In genomic region chr19:57527136-57527881, GRCh38 we compare ENCODE assay signal across 8 cellular contexts. TPM values are rescaled to one million over a fixed set of nuclear protein-coding genes. Genes with fewer than 3 reads are reported as not detected.
DNase-seq lines count a peak whose midpoint lies in the region; ATAC-seq and TF ChIP-seq lines count a peak whose summit lies in the region.

Gene ZNF549, plus strand, starts transcription at chr19:57527356. Its CDS starts 218 bp downstream, at chr19:57527574.

- TF ChIP-seq CTCF in kidney epithelial cell (IDR thresholded peaks at IDR 0.05; ENCODE audit: insufficient read depth, low read length, poor library complexity, severe bottlenecking): no peak

- H3K36me3 ChIP-seq in ACC112 (ENCODE audit: insufficient read depth, low read length): peaks cover 19% of the 10 kb centered on the region
- no peaks in the 10 kb centered on the region for H3K36me3 ChIP-seq in kidney epithelial cell (ENCODE audit: control insufficient read depth, insufficient read depth, low read length)

- H3K4me3 ChIP-seq in ACC112 (ENCODE audit: low read depth, low read length) (peak within 1 kb of the TSS; percentile 88), kidney epithelial cell (ENCODE audit: low read depth, low read length) (peak within 1 kb of the TSS; percentile 94)

- peaks cover 16% of the 10 kb centered on the region for H3K79me2 ChIP-seq in ACC112 (ENCODE audit: control insufficient read depth, insufficient read depth, low read length, unreplicated experiment)

- H3K27me3 ChIP-seq in ACC112 (ENCODE audit: insufficient read depth, low read length): no peaks in the 10 kb centered on the region
- no peaks in the 10 kb centered on the region for H3K27me3 ChIP-seq in kidney epithelial cell (ENCODE audit: control insufficient read depth, insufficient read depth, low read length)

- peak within 1 kb of the TSS; percentile 74 for H2AFZ ChIP-seq in ACC112 (ENCODE audit: low read length, unreplicated experiment)

- H3K4me1 ChIP-seq in ACC112 (ENCODE audit: control insufficient read depth, insufficient read depth, low read length, unreplicated experiment): peaks cover 6% of the 10 kb centered on the region

- H3K27ac ChIP-seq in ACC112 (ENCODE audit: low read depth, low read length): no peak within 1 kb of the TSS

- ATAC-seq in GM18867 (IDR thresholded peaks at IDR 0.05; ENCODE audit: unreplicated experiment) (peak; percentile 98), HG03097 (IDR thresholded peaks at IDR 0.05; ENCODE audit: low FRiP score, unreplicated experiment) (peak; percentile 95)

- DNase-seq in NCI-H2227 (lab: John Stamatoyannopoulos, UW; ENCODE audit: unreplicated experiment) (peak; percentile 100), cerebellum (ENCODE audit: low spot score) (peak; percentile 96), kidney epithelial cell (ENCODE audit: low read depth) (peak; percentile 79)
- peak; percentile 82 for DNase-seq in activated CD4-positive, CD25-positive, alpha-beta regulatory T cell treated with anti-CD3 and anti-CD28 coated beads, Interleukin-2, amount 50 U/mL, for 72 hours
- DNase-seq in stimulated activated CD4-positive, alpha-beta T cell treated with anti-CD3 and anti-CD28 coated beads, Interleukin-15, amount 100 ng/mL, for 1 hour (ENCODE audit: low read depth in 1 of 2, low spot score in 1 of 2): peak; percentile 72 to 78

RNA-seq across cellular contexts. Expression of gene ZNF549, which starts in this region (rescaled TPM):
- total RNA-seq in cerebellum: 22.6 TPM
- total RNA-seq in kidney epithelial cell: 4.8 and 5.1 TPM in 2 replicates
